In genomic region chr10:89702121-89702480, GRCh38 we compare ENCODE assay signal across 7 cellular contexts.
A peak's percentile ranks its signal among the peaks of the same experiment; 100 is the strongest.
DNase-seq lines count a peak whose midpoint lies in the region; ATAC-seq and TF ChIP-seq lines count a peak whose summit lies in the region.

No MANE protein-coding gene starts in this region.

- no peaks in the 10 kb centered on the region for H3K27me3 Mint-ChIP-seq in stimulated activated memory B cell treated with anti-CD40 and anti-IgM and Interleukin-4, amounts not matched to agents 10 μg/mL and 1 μg/mL and 100 μg/mL, for 72 hours

- no peaks in the 10 kb centered on the region for H3K9me3 ChIP-seq in iPS-18c (ENCODE audit: control insufficient read depth, insufficient read depth, low read length)

- no peak for TF ChIP-seq CTCF in LNCaP clone FGC (IDR thresholded peaks at IDR 0.05; ENCODE audit: control insufficient read depth, extremely low read depth, insufficient read depth)

- H3K4me1 Mint-ChIP-seq in stimulated activated memory B cell treated with anti-CD40 and anti-IgM and Interleukin-4, amounts not matched to agents 10 μg/mL and 1 μg/mL and 100 μg/mL, for 72 hours, result peaks cover 36% of the 10 kb centered on the region

- H3K27ac Mint-ChIP-seq in stimulated activated memory B cell treated with anti-CD40 and anti-IgM and Interleukin-4, amounts not matched to agents 10 μg/mL and 1 μg/mL and 100 μg/mL, for 72 hours, result peak overlapping the region; percentile 89

- H3K36me3 Mint-ChIP-seq in stimulated activated memory B cell treated with anti-CD40 and anti-IgM and Interleukin-4, amounts not matched to agents 10 μg/mL and 1 μg/mL and 100 μg/mL, for 72 hours, result peaks cover 11% of the 10 kb centered on the region

- no peak for ATAC-seq in stimulated activated memory B cell treated with anti-CD40 and anti-IgM and Interleukin-4, amounts not matched to agents 10 μg/mL and 1 μg/mL and 100 μg/mL, for 72 hours
- ATAC-seq in HG02642 (IDR thresholded peaks at IDR 0.05; ENCODE audit: poor library complexity, unreplicated experiment), result no peak

- no peaks in the 10 kb centered on the region for H3K9me3 Mint-ChIP-seq in stimulated activated memory B cell treated with anti-CD40 and anti-IgM and Interleukin-4, amounts not matched to agents 10 μg/mL and 1 μg/mL and 100 μg/mL, for 72 hours

- H3K4me3 Mint-ChIP-seq in stimulated activated memory B cell treated with anti-CD40 and anti-IgM and Interleukin-4, amounts not matched to agents 10 μg/mL and 1 μg/mL and 100 μg/mL, for 72 hours, result peak overlapping the region; percentile 93

- DNase-seq in ELF-1 (ENCODE audit: low read depth, low spot score) (peak; percentile 31), LNCaP clone FGC (ENCODE audit: low read depth) (no peak), Ammon's horn (ENCODE audit: low spot score) (no peak)
- DNase-seq in activated T-cell treated with anti-CD3 and anti-CD28 coated beads, Interleukin-2, amount 50 U/mL, for 48 hours, result peak; percentile 37 to 41

- H3K4me3 ChIP-seq in LNCaP clone FGC (ENCODE audit: low read depth, low read length) (peak overlapping the region; percentile 77), iPS-18c (ENCODE audit: insufficient read depth, low read depth, low read length) (peak overlapping the region; percentile 84)

Comparison
In these comparisons a context has a peak if more than half of its experiments do, and no peak if none do; other contexts are left out.
1. DNase-seq: peak in ELF-1 (single experiment) and activated T-cell treated with anti-CD3 and anti-CD28 coated beads, Interleukin-2, amount 50 U/mL, for 48 hours (2 of 2); none in LNCaP clone FGC (single experiment) and Ammon's horn (single experiment).